ENCODE assay signal across 10 cellular contexts in the genomic region with DNA sequence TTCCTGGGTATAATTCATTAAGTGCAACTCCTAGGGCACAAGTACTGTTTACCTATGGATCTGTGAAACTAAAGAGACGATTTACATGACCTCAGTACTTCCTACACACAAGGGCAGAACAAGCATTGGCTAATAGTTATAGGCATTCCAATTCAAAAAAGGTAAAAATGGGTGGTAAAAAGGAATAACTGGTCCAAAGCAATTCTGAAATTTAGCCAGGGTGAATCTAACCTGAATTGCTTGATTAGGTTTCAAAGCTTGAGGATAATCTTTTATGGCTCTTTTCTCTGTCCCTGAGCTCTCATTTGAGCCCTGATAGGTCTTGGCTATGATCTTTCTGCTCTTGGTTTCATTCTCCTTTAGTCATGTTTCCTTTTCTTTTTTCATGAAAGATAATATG. TPM values are rescaled to one million over a fixed set of nuclear protein-coding genes. Genes with fewer than 3 reads are reported as not detected.
"Had no signal": no experiment of that assay in that cellular context is flagged by ENCODE, and none has a peak within 500 bp of the region (broad histone marks: within the 10 kb centered on the region; RNA-seq: fewer than 3 reads in every experiment).

No MANE protein-coding gene starts in this region.

- H3K27ac Mint-ChIP-seq: IgD-negative memory B cell had no signal

- H3K4me2 ChIP-seq: KMS-11 had no signal

- ATAC-seq: HepG2 had no signal

- H3K9ac ChIP-seq: KMS-11 had no signal

- H3K9me3 Mint-ChIP-seq: IgD-negative memory B cell had no signal

- H3K27ac ChIP-seq: HL-60, KMS-11 had no signal

- H3K4me3 Mint-ChIP-seq: IgD-negative memory B cell had no signal

- FAIRE-seq: HepG2, HTR-8/SVneo had no signal

- H3K36me3 Mint-ChIP-seq: IgD-negative memory B cell had no signal

- DNase-seq: IMR-90, KBM-7, KG1 had no signal

RNA-seq across cellular contexts. Expression of gene CALCR, which starts 52.3 kb away (rescaled TPM):
- total RNA-seq: HepG2, HT-29, HT1080, IMR-90 had no signal
- polyA plus RNA-seq: HepG2, IgD-negative memory B cell, IMR-90 had no signal
